14 cellular contexts compared by ENCODE assay signal in the genomic region with DNA sequence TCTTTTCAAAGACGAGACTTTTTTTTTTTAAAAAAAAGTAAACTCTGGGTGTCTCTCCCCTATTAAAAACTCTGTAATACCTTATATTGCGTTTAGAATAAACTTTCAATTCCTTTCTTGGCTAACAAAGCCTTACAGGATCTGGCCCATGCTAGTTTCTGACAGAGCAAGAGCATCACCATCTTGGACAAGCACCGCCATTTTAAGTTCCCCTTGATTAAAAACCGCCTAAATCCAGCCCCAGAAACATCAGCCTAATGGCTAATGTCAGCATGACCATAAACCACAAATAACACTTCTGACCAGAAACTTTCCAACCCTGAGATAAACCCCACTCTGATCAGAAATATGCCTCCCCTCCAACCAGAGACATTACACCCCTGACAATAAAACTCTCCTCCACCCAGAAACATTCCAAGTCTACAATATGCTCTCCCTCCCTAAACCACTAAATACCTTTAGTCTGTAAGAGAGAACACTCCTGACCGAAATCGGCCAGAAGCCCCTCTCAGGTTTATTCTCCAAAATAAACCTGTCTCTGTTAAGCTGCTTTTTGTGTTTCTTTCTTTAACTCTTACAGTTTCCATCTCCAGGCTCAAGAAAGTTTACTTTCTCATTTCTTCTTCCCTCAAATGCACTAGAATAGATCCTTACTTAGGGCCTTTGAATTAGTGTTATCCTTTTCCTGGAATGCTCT. TPM values are rescaled to one million over a fixed set of nuclear protein-coding genes. Genes with fewer than 3 reads are reported as not detected.
DNase-seq lines count a peak whose midpoint lies in the region; ATAC-seq and TF ChIP-seq lines count a peak whose summit lies in the region.
"Had no signal": no experiment of that assay in that cellular context is flagged by ENCODE, and none has a peak within 500 bp of the region (broad histone marks: within the 10 kb centered on the region; RNA-seq: fewer than 3 reads in every experiment).

No MANE protein-coding gene starts in this region.

- no TSS peak for BruUV-seq in IMR-90 (replicated peaks; lab: Mats Ljungman, UMichigan)

- peaks cover 40% of the 10 kb centered on the region for H3K4me1 Mint-ChIP-seq in activated naive CD8-positive, alpha-beta T cell treated with anti-CD3 and anti-CD28 coated beads, Interleukin-2, amount 50 U/mL, for 24 hours
- H3K4me1 Mint-ChIP-seq in nephron: peaks cover 76% of the 10 kb centered on the region

- no peaks in the 10 kb centered on the region for H4K20me1 ChIP-seq in IMR-90 (ENCODE audit: insufficient read depth, low read length)

- H3K27me3 Mint-ChIP-seq in activated naive CD8-positive, alpha-beta T cell treated with anti-CD3 and anti-CD28 coated beads, Interleukin-2, amount 50 U/mL, for 24 hours: no peaks in the 10 kb centered on the region
- H3K27me3 Mint-ChIP-seq in nephron (ENCODE audit: low read depth): no peaks in the 10 kb centered on the region

- dilution Hi-C loops in IMR-90 (cut with HindIII; ENCODE audit: low sequenced_read_pairs, unreplicated experiment): no loop called here

- H3K18ac ChIP-seq in IMR-90 (ENCODE audit: low read depth, low read length): no peak overlapping the region

- WGBS in IMR-90 (ENCODE audit: extremely low coverage in 2 of 2, insufficient read length in 1 of 2), 2 experiments: 60% methylated on average over 1 of the region's 6 CpGs; no CpG with 5 or more reads in 1 of the 2 experiments

- CTCF ChIA-PET in IMR-90 (lab: Yijun Ruan, JAX): no interaction called here

- no peak overlapping the region for H2AK9ac ChIP-seq in IMR-90 (replicated peaks; ENCODE audit: low read depth, low read length, poor library complexity)

- no peak overlapping the region for H3K4ac ChIP-seq in IMR-90 (ENCODE audit: low read depth, low read length)

- H3K9me3 ChIP-seq in IMR-90 (ENCODE audit: control insufficient read depth, insufficient read depth, low read length): no peaks in the 10 kb centered on the region
- H3K9me3 ChIP-seq: left ventricle myocardium inferior, testis had no signal

- H4K91ac ChIP-seq in IMR-90 (ENCODE audit: insufficient read depth, low read depth, low read length): no peak overlapping the region

- in situ Hi-C loops in IMR-90 (cut with MboI; ENCODE audit: low sequenced_read_pairs): no loop called here

- H3K36me3 ChIP-seq in IMR-90 (ENCODE audit: control insufficient read depth, insufficient read depth, low read length): no peaks in the 10 kb centered on the region
- no peaks in the 10 kb centered on the region for H3K36me3 ChIP-seq in H7 (replicated peaks; ENCODE audit: control insufficient read depth, insufficient read depth, low read length)
- H3K36me3 ChIP-seq: left ventricle myocardium inferior had no signal

- H4K5ac ChIP-seq in IMR-90 (ENCODE audit: low read depth, low read length): no peak overlapping the region

- H2BK15ac ChIP-seq in IMR-90 (ENCODE audit: low read depth, low read length): no peak overlapping the region

- no peak for TF ChIP-seq POLR2A in IMR-90 (IDR thresholded peaks at IDR 0.05; ENCODE audit: low read depth, low read length)

- H4K8ac ChIP-seq in IMR-90 (ENCODE audit: low read depth in 2 of 2, low read length in 2 of 2): peak overlapping the region; percentile 95 to 99; a peak in 2 of 4 replicates

- H3K9me3 Mint-ChIP-seq in activated naive CD8-positive, alpha-beta T cell treated with anti-CD3 and anti-CD28 coated beads, Interleukin-2, amount 50 U/mL, for 24 hours: peaks cover 14% of the 10 kb centered on the region
- H3K9me3 Mint-ChIP-seq in nephron: peaks cover 12% of the 10 kb centered on the region

- H3K4me3 ChIP-seq in GM12864 (ENCODE audit: low read depth, low read length): peak overlapping the region; percentile 79
- H3K4me3 ChIP-seq in IMR-90 (ENCODE audit: insufficient read depth, low read depth, low read length): no peak overlapping the region
- H3K4me3 ChIP-seq in H7 (ENCODE audit: insufficient read depth, low read depth, low read length): no peak overlapping the region

- H2AK5ac ChIP-seq in IMR-90 (ENCODE audit: low read depth, low read length): no peak overlapping the region

- H3K56ac ChIP-seq in IMR-90 (ENCODE audit: extremely low read depth, insufficient read depth, low read length): no peak overlapping the region

- intact Hi-C loops in IMR-90 (cut with micrococcal nuclease): no loop called here

- no peak overlapping the region for H2BK5ac ChIP-seq in IMR-90 (ENCODE audit: low read depth, low read length, poor library complexity, severe bottlenecking)

- no peak for TF ChIP-seq RAD21 in IMR-90 (IDR thresholded peaks at IDR 0.05; ENCODE audit: low read length)

- TF ChIP-seq CTCF in GM12864 (IDR thresholded peaks at IDR 0.05; ENCODE audit: low read depth, low read length, missing control alignments): no peak
- no peak for TF ChIP-seq CTCF in IMR-90 (conservative IDR thresholded peaks at IDR 0.05; ENCODE audit: low read depth, low read length)
- TF ChIP-seq CTCF in nephron (IDR thresholded peaks at IDR 0.05; ENCODE audit: unreplicated experiment in 3 of 3): no peak

- DNase-seq in GM12864 (ENCODE audit: low read depth) (no peak), IMR-90 (no peak), GM03348 (ENCODE audit: low spot score) (no peak), H7 (no peak)
- DNase-seq in activated naive CD8-positive, alpha-beta T cell treated with anti-CD3 and anti-CD28 coated beads, Interleukin-2, amount 50 U/mL, for 24 hours: no peak
- no peak for DNase-seq in activated CD4-positive, alpha-beta T cell treated with anti-CD3 and anti-CD28 coated beads for 4 hours
- DNase-seq: activated gamma-delta T cell treated with Interleukin-2 at 50 U/mL for 16 hours, dermis blood vessel endothelial cell, DMS53, left ventricle myocardium inferior, NCI-H226, testis had no signal

- H3K23ac ChIP-seq in IMR-90 (ENCODE audit: low read depth, low read length): no peak overlapping the region

- H3K79me1 ChIP-seq in IMR-90 (ENCODE audit: low read depth in 1 of 2, low read length in 2 of 2): peaks cover 12 to 34% of the 10 kb centered on the region in 2 experiments

- POLR2A ChIA-PET in IMR-90 (lab: Charles Lee; ENCODE audit: unreplicated experiment): no interaction called here

- peak overlapping the region; percentile 99 for H3K27ac Mint-ChIP-seq in activated naive CD8-positive, alpha-beta T cell treated with anti-CD3 and anti-CD28 coated beads, Interleukin-2, amount 50 U/mL, for 24 hours
- H3K27ac Mint-ChIP-seq in nephron: peak overlapping the region; percentile 97 to 100 (median 98)

- no peak overlapping the region for H3K27ac ChIP-seq in IMR-90 (ENCODE audit: insufficient read depth, low read length)

- ATAC-seq in IMR-90 (ENCODE audit: low read depth): no peak
- ATAC-seq in activated naive CD8-positive, alpha-beta T cell treated with anti-CD3 and anti-CD28 coated beads, Interleukin-2, amount 50 U/mL, for 24 hours: no peak
- ATAC-seq in HG02973 (IDR thresholded peaks at IDR 0.05; ENCODE audit: unreplicated experiment): no peak

- H2BK120ac ChIP-seq in IMR-90 (ENCODE audit: low read depth, low read length): no peak overlapping the region

- H2BK20ac ChIP-seq in IMR-90 (ENCODE audit: low read depth, low read length): no peak overlapping the region

- H3K4me2 ChIP-seq in IMR-90 (ENCODE audit: low read depth, low read length): no peak overlapping the region

- H3K36me3 Mint-ChIP-seq in activated naive CD8-positive, alpha-beta T cell treated with anti-CD3 and anti-CD28 coated beads, Interleukin-2, amount 50 U/mL, for 24 hours (ENCODE audit: low read depth): peaks cover 21% of the 10 kb centered on the region
- H3K36me3 Mint-ChIP-seq in nephron (ENCODE audit: low read depth): peaks cover 12% of the 10 kb centered on the region

- H3K4me3 Mint-ChIP-seq in activated naive CD8-positive, alpha-beta T cell treated with anti-CD3 and anti-CD28 coated beads, Interleukin-2, amount 50 U/mL, for 24 hours: peak overlapping the region; percentile 99
- H3K4me3 Mint-ChIP-seq in nephron: peak overlapping the region; percentile 99 to 100 (median 99)

- no peak overlapping the region for H3K9ac ChIP-seq in IMR-90 (ENCODE audit: low read depth, low read length)

- peaks cover 3% of the 10 kb centered on the region for H3K9me1 ChIP-seq in IMR-90 (ENCODE audit: insufficient read depth, low read length)

- H2AFZ ChIP-seq in IMR-90 (replicated peaks; ENCODE audit: low read length, poor library complexity): no peak overlapping the region

- H3K4me1 ChIP-seq in IMR-90 (ENCODE audit: control insufficient read depth, insufficient read depth, low read length): peaks cover 8% of the 10 kb centered on the region

- H3K27me3 ChIP-seq in IMR-90 (ENCODE audit: control insufficient read depth, insufficient read depth, low read length): no peaks in the 10 kb centered on the region
- H3K27me3 ChIP-seq in H7 (ENCODE audit: control insufficient read depth, insufficient read depth, low read length): no peaks in the 10 kb centered on the region
- H3K27me3 ChIP-seq: testis had no signal

- no peak overlapping the region for H3K14ac ChIP-seq in IMR-90 (replicated peaks; ENCODE audit: low read depth, low read length)

TF ChIP-seq in IMR-90, 13 proteins besides CTCF, POLR2A, EP300 and RAD21 (continues in another document):
- no peak for TF ChIP-seq RCOR1 (IDR thresholded peaks at IDR 0.05; ENCODE audit: insufficient replicate concordance, low read length)
- no peak for TF ChIP-seq FOS (IDR thresholded peaks at IDR 0.05; ENCODE audit: low read depth, low read length)
- no peak for TF ChIP-seq SMC3 (IDR thresholded peaks at IDR 0.05; ENCODE audit: low read depth, low read length)
- TF ChIP-seq, protein P1, sequence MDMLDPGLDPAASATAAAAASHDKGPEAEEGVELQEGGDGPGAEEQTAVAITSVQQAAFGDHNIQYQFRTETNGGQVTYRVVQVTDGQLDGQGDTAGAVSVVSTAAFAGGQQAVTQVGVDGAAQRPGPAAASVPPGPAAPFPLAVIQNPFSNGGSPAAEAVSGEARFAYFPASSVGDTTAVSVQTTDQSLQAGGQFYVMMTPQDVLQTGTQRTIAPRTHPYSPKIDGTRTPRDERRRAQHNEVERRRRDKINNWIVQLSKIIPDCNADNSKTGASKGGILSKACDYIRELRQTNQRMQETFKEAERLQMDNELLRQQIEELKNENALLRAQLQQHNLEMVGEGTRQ (IDR thresholded peaks at IDR 0.05; ENCODE audit: low read depth, low read length): no peak
- TF ChIP-seq BHLHE40 (IDR thresholded peaks at IDR 0.05; ENCODE audit: low read depth, low read length): no peak
- no peak for TF ChIP-seq MAFK (IDR thresholded peaks at IDR 0.05; ENCODE audit: low read depth, low read length)
- no peak for TF ChIP-seq MAZ (IDR thresholded peaks at IDR 0.05; ENCODE audit: borderline replicate concordance, low read depth, low read length)
- no peak for TF ChIP-seq NFE2L2 (IDR thresholded peaks at IDR 0.05; ENCODE audit: low read depth, low read length)
- TF ChIP-seq CHD1 (IDR thresholded peaks at IDR 0.05; ENCODE audit: low read depth, low read length): no peak
- no peak for TF ChIP-seq MXI1 (IDR thresholded peaks at IDR 0.05; ENCODE audit: borderline replicate concordance, low read depth, low read length)
- TF ChIP-seq CEBPB (IDR thresholded peaks at IDR 0.05; ENCODE audit: low read depth, low read length): no peak

RNA-seq across cellular contexts. Expression of a gene that starts 1.6 kb away (rescaled TPM):
- total RNA-seq in IMR-90 (2012; rRNA removed): 19.7 and 24.4 TPM in 2 replicates
- 6.4 and 8.0 TPM in 2 replicates for polyA plus RNA-seq in IMR-90 (2012; rRNA removed)
- 1.1 and 1.9 TPM in 2 replicates for polyA plus RNA-seq in IMR-90 (2012; cell fraction: cytosol; rRNA removed)
- polyA plus RNA-seq in IMR-90 (2012; cell fraction: nucleus; rRNA removed; ENCODE audit: low replicate concordance): 0.62 and 7.6 TPM in 2 replicates
- total RNA-seq in H7 (2014; rRNA removed; shearing (Covaris generic)): 7.2 and 9.9 TPM in 2 replicates
